Comparison of ENCODE assay signal across 25 cellular contexts in the genomic region with DNA sequence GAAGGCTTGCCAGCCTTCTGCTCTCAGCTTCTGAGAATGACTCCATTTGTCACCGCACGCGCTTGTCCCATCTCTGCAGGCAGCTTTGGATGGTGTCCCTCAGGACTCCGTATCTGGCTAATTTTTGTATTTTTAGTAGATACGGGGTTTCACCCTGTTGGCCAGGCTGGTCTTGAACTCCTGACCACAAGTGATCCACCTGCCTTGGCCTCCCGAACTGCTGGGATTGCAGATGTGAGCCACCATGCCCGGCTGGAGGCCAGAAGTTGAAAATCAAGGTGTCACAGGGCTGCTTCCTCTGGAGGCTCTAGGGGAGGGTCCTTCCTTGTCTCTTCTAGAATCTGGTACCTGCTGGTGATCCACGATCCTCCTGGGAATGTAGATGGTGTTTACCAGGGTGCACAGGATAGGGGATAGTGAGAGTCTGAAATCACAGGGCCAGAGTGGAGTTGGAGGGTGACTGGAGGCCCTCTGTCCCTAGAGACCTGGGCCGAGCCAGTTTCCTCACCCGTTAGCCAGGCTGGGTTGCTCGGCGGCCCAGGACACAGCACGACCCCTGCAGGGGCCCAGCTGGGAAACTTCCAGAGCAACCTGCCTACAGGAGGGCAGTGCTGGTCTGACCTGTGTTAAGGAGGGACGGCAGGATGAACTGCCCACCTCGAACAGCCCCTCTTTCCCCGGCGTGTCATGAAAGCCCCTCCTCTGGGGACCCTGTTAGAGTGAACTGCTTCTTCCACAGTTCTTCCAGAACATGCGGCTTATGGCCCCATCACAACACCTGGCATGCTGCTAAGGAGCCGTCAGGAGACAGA. TPM values are rescaled to one million over a fixed set of nuclear protein-coding genes. Genes with fewer than 3 reads are reported as not detected.
DNase-seq lines count a peak whose midpoint lies in the region; ATAC-seq and TF ChIP-seq lines count a peak whose summit lies in the region.
"Had no signal": no experiment of that assay in that cellular context is flagged by ENCODE, and none has a peak within 500 bp of the region (broad histone marks: within the 10 kb centered on the region; RNA-seq: fewer than 3 reads in every experiment).

No MANE protein-coding gene starts in this region.

- no peak for TF ChIP-seq EP300 in esophagus muscularis mucosa (IDR thresholded peaks at IDR 0.05)

- DNase-seq in Caco-2 (peak in 1 of 2 experiments; percentile 29), HFFc6 (no peak), esophagus muscularis mucosa (ENCODE audit: extremely low spot score) (peak; percentile 86), trophoblast cell (no peak), COLO829 (ENCODE audit: low spot score) (no peak), DMS53 treated with DMSO at 0.1 percent for 48 hours (lab: John Stamatoyannopoulos, UW; ENCODE audit: unreplicated experiment) (no peak), GM19238 (ENCODE audit: insufficient read length, low spot score) (no peak)
- DNase-seq: activated CD4-positive, CD25-positive, alpha-beta regulatory T cell treated with anti-CD3 and anti-CD28 coated beads, Interleukin-2, amount 50 U/mL, for 72 hours; activated CD8-positive, alpha-beta T cell treated with anti-CD3 and anti-CD28 coated beads, Interleukin-2, amount 10 ng/mL, durations not matched to agents 7 days and 5 days; activated naive CD4-positive, alpha-beta T cell treated with anti-CD3 and anti-CD28 coated beads, Interleukin-2, amount 50 U/mL, for 16 hours; activated T-cell treated with anti-CD3 and anti-CD28 coated beads, Interleukin-2, amount 50 U/mL, for 4 hours; amygdala; C1 segment of cervical spinal cord; GM23248; KG1; NCI-H2171; NCI-H524 treated with DMSO at 0.1 percent for 48 hours; nucleus accumbens; stimulated activated CD4-positive, alpha-beta T cell treated with anti-CD3 and anti-CD28 coated beads, Interleukin-4, amount 100 ng/mL, for 1 hour; T-helper 1 cell had no signal

- no peaks in the 10 kb centered on the region for H3K27me3 ChIP-seq in Caco-2 (replicated peaks; ENCODE audit: control insufficient read depth, insufficient read depth, low read length)
- peaks cover 0 to 50% (median 0%) of the 10 kb centered on the region in 4 donors for H3K27me3 ChIP-seq in esophagus muscularis mucosa
- H3K27me3 ChIP-seq in trophoblast cell (ENCODE audit: insufficient read depth, low read length): no peaks in the 10 kb centered on the region

- no peak overlapping the region for H2BK5ac ChIP-seq in trophoblast cell (ENCODE audit: low read depth, low read length, poor library complexity)

- H3K27me3 Mint-ChIP-seq in Caco-2 (ENCODE audit: insufficient read depth, unreplicated experiment) (no peaks in the 10 kb centered on the region), HFFc6 (ENCODE audit: insufficient read depth) (peaks cover 3% of the 10 kb centered on the region)

- H3K14ac ChIP-seq in trophoblast cell (ENCODE audit: low read length): no peak overlapping the region

- H3K79me2 ChIP-seq in trophoblast cell (ENCODE audit: control insufficient read depth, insufficient read depth, low read length, poor library complexity): no peaks in the 10 kb centered on the region

- no peaks in the 10 kb centered on the region for H3K9me3 ChIP-seq in Caco-2
- no peaks in the 10 kb centered on the region for H3K9me3 ChIP-seq in esophagus muscularis mucosa
- H3K9me3 ChIP-seq in trophoblast cell (ENCODE audit: insufficient read depth, low read depth, low read length): no peaks in the 10 kb centered on the region

- H3K4me2 ChIP-seq in trophoblast cell (ENCODE audit: low read length): no peak overlapping the region
- H3K4me2 ChIP-seq: smooth muscle cell had no signal

- H3K79me1 ChIP-seq in trophoblast cell (ENCODE audit: low read length): peaks cover 12% of the 10 kb centered on the region

- POLR2A ChIA-PET in Caco-2 (lab: Charles Lee): no interaction called here

- no peak overlapping the region for H3K4ac ChIP-seq in trophoblast cell (ENCODE audit: low read depth, low read length)

- H3K27ac ChIP-seq in esophagus muscularis mucosa (replicated peaks in 1 of 4) (no peak overlapping the region), trophoblast cell (ENCODE audit: low read depth, low read length) (no peak overlapping the region)
- H3K27ac ChIP-seq: GM23248 had no signal

- H3K4me3 ChIP-seq in Caco-2 (ENCODE audit: low read depth, low read length): no peak overlapping the region
- H3K4me3 ChIP-seq in esophagus muscularis mucosa: no peak overlapping the region
- no peak overlapping the region for H3K4me3 ChIP-seq in trophoblast cell (ENCODE audit: low read depth, low read length)
- H3K4me3 ChIP-seq: GM23248, smooth muscle cell had no signal

- CTCF ChIA-PET in Caco-2 (lab: Charles Lee): no interaction called here

- peak overlapping the region; percentile 49 for H2AK5ac ChIP-seq in trophoblast cell (ENCODE audit: low read length)

- no peak overlapping the region for H4K12ac ChIP-seq in trophoblast cell (ENCODE audit: low read depth, low read length)

- no peak for ATAC-seq in GM18907 (IDR thresholded peaks at IDR 0.05; ENCODE audit: unreplicated experiment)
- ATAC-seq: activated CD8-positive, alpha-beta T cell treated with anti-CD3 and anti-CD28 coated beads, Interleukin-2, amount 10 ng/mL, durations not matched to agents 7 days and 5 days; activated T-cell treated with anti-CD3 and anti-CD28 coated beads, Interleukin-2, amount 50 U/mL, for 4 hours; Panc1; stimulated activated memory B cell treated with anti-CD40 and anti-IgM and Interleukin-4, amounts not matched to agents 10 μg/mL and 1 μg/mL and 100 μg/mL, for 72 hours had no signal

- H4K8ac ChIP-seq in trophoblast cell (ENCODE audit: low read depth, low read length): peak overlapping the region; percentile 11

- no peak for TF ChIP-seq CTCF in Caco-2 (IDR thresholded peaks at IDR 0.05; ENCODE audit: insufficient read depth in 1 of 2, low read depth in 1 of 2, low read length in 1 of 2, severe bottlenecking in 1 of 2, unreplicated experiment in 1 of 2)
- TF ChIP-seq CTCF in HFFc6 (IDR thresholded peaks at IDR 0.05): no peak
- no peak for TF ChIP-seq CTCF in esophagus muscularis mucosa (IDR thresholded peaks at IDR 0.05)

- H3K36me3 Mint-ChIP-seq in Caco-2 (ENCODE audit: insufficient read depth, unreplicated experiment) (peaks cover 7% of the 10 kb centered on the region), HFFc6 (ENCODE audit: low read depth) (peaks cover 8% of the 10 kb centered on the region; the same call in 1 of the 2 replicates)
- H3K36me3 Mint-ChIP-seq: stimulated activated memory B cell treated with anti-CD40 and anti-IgM and Interleukin-4, amounts not matched to agents 10 μg/mL and 1 μg/mL and 100 μg/mL, for 72 hours had no signal

- peak overlapping the region; percentile 70 for H2BK12ac ChIP-seq in trophoblast cell (ENCODE audit: low read length)

- no peak overlapping the region for H2AFZ ChIP-seq in trophoblast cell (ENCODE audit: insufficient read depth, low read length, poor library complexity)
- H2AFZ ChIP-seq: GM23248 had no signal

- peaks cover 27% of the 10 kb centered on the region for H3K4me1 Mint-ChIP-seq in Caco-2 (ENCODE audit: low read depth, unreplicated experiment)
- H3K4me1 Mint-ChIP-seq in HFFc6 (ENCODE audit: low read depth): peaks cover 63% of the 10 kb centered on the region
- H3K4me1 Mint-ChIP-seq: stimulated activated memory B cell treated with anti-CD40 and anti-IgM and Interleukin-4, amounts not matched to agents 10 μg/mL and 1 μg/mL and 100 μg/mL, for 72 hours had no signal

- intact Hi-C loops in Caco-2 (cut with micrococcal nuclease; ENCODE audit: unreplicated experiment): no loop called here
- intact Hi-C loops in esophagus muscularis mucosa (cut with DNase I): no loop called here

- H3K23ac ChIP-seq in trophoblast cell (ENCODE audit: low read length): no peak overlapping the region

- no peak for TF ChIP-seq POLR2A in esophagus muscularis mucosa (IDR thresholded peaks at IDR 0.05; ENCODE audit: low read depth)

- H3K18ac ChIP-seq in trophoblast cell (ENCODE audit: low read length): peak overlapping the region; percentile 7

- no peak overlapping the region for H3K4me3 Mint-ChIP-seq in Caco-2 (ENCODE audit: unreplicated experiment)
- no peak overlapping the region; the same call in 1 of the 2 replicates for H3K4me3 Mint-ChIP-seq in HFFc6
- H3K4me3 Mint-ChIP-seq: activated CD8-positive, alpha-beta T cell treated with anti-CD3 and anti-CD28 coated beads, Interleukin-2, amount 10 ng/mL, durations not matched to agents 7 days and 5 days; activated T-cell treated with anti-CD3 and anti-CD28 coated beads, Interleukin-2, amount 50 U/mL, for 4 hours; dendritic cell treated with granulocyte-macrophage colony-stimulating factor and Interleukin-4, amounts not matched to agents 40 ng/mL and 50 ng/mL, for 4 days; stimulated activated memory B cell treated with anti-CD40 and anti-IgM and Interleukin-4, amounts not matched to agents 10 μg/mL and 1 μg/mL and 100 μg/mL, for 72 hours had no signal

- H3K9ac ChIP-seq in trophoblast cell (ENCODE audit: low read length): no peak overlapping the region
- H3K9ac ChIP-seq: GM23248 had no signal

- BruUV-seq in Caco-2 (replicated peaks; lab: Mats Ljungman, UMichigan): no TSS peak

- no peaks in the 10 kb centered on the region for H3K36me3 ChIP-seq in Caco-2 (ENCODE audit: control insufficient read depth, insufficient read depth, low read length)
- H3K36me3 ChIP-seq in esophagus muscularis mucosa: no peaks in the 10 kb centered on the region
- H3K36me3 ChIP-seq in trophoblast cell (ENCODE audit: control insufficient read depth in 1 of 2, insufficient read depth in 2 of 2, low read length in 2 of 2): no peaks in the 10 kb centered on the region

- peak overlapping the region; percentile 23 for H2BK120ac ChIP-seq in trophoblast cell (ENCODE audit: insufficient read depth, low read length, poor library complexity)

- H4K91ac ChIP-seq in trophoblast cell (ENCODE audit: low read depth, low read length): peak overlapping the region; percentile 21

- 74% methylated on average over 10 of the region's 19 CpGs for WGBS in esophagus muscularis mucosa
- no CpG with 5 or more reads among the region's 19 CpGs for WGBS in trophoblast cell (ENCODE audit: extremely low coverage, insufficient coverage, insufficient read length)

- H3K4me1 ChIP-seq in Caco-2 (peaks cover 25% of the 10 kb centered on the region), esophagus muscularis mucosa (no peaks in the 10 kb centered on the region), trophoblast cell (ENCODE audit: control insufficient read depth in 1 of 2, insufficient read depth in 2 of 2, low read length in 2 of 2) (peaks cover 24 to 26% of the 10 kb centered on the region in 2 experiments)

- H3K27ac Mint-ChIP-seq in Caco-2 (ENCODE audit: unreplicated experiment): peak overlapping the region; percentile 69
- H3K27ac Mint-ChIP-seq in HFFc6: peak overlapping the region; percentile 17; the same call in 1 of the 2 replicates
- H3K27ac Mint-ChIP-seq: activated CD8-positive, alpha-beta T cell treated with anti-CD3 and anti-CD28 coated beads, Interleukin-2, amount 10 ng/mL, durations not matched to agents 7 days and 5 days; dendritic cell treated with granulocyte-macrophage colony-stimulating factor and Interleukin-4, amounts not matched to agents 40 ng/mL and 50 ng/mL, for 4 days; stimulated activated memory B cell treated with anti-CD40 and anti-IgM and Interleukin-4, amounts not matched to agents 10 μg/mL and 1 μg/mL and 100 μg/mL, for 72 hours had no signal

- H3K9me3 Mint-ChIP-seq in Caco-2 (ENCODE audit: unreplicated experiment): peaks cover 11% of the 10 kb centered on the region
- H3K9me3 Mint-ChIP-seq in HFFc6: no peaks in the 10 kb centered on the region
- H3K9me3 Mint-ChIP-seq: activated T-cell treated with anti-CD3 and anti-CD28 coated beads, Interleukin-2, amount 50 U/mL, for 4 hours; dendritic cell treated with granulocyte-macrophage colony-stimulating factor and Interleukin-4, amounts not matched to agents 40 ng/mL and 50 ng/mL, for 4 days; stimulated activated memory B cell treated with anti-CD40 and anti-IgM and Interleukin-4, amounts not matched to agents 10 μg/mL and 1 μg/mL and 100 μg/mL, for 72 hours had no signal

RNA-seq across cellular contexts. Expression of gene SHANK2, which starts 48.9 kb away (rescaled TPM):
- total RNA-seq in Caco-2 (2022) (175 and 177 TPM in 2 replicates), esophagus muscularis mucosa (10 to 100 TPM; 10.8 to 25.3 (median 15.6) TPM)
- 1 to 10 TPM in 3 of 6 experiments, under 1 TPM in 3; 0.77 to 2.0 (median 1.0) TPM for total RNA-seq in HFFc6 (2021; fragmentation: NEBNext Ultra II Directional; extraction: Animal tissue kit (Norgen Biotek cat#: 25700))
- 20.8 and 21.4 TPM in 2 replicates for polyA plus RNA-seq in trophoblast cell (2013)
- total RNA-seq: activated CD8-positive, alpha-beta T cell treated with anti-CD3 and anti-CD28 coated beads, Interleukin-2, amount 10 ng/mL, durations not matched to agents 7 days and 5 days had no signal
